16 cellular contexts compared by ENCODE assay signal in the genomic region with DNA sequence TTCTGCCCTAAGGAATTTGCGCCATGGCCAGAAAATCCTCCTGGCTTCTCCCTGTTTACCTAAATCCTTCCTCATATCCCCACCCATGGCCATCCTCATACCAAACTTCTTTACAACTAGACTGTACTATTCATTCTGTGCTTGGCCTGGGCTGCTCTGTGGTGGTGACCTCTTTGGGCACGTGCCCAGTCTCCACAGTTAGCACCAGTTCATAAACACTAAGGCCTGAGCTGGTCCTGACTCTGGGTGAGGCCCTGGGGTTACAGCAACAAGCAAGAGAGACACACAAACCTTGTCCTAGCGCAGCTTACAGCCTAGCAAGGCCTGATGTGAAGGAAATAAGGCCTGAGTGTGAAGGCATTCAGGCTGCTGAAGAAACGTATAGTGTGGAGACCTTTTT. TPM values are rescaled to one million over a fixed set of nuclear protein-coding genes. Genes with fewer than 3 reads are reported as not detected.
DNase-seq lines count a peak whose midpoint lies in the region; ATAC-seq and TF ChIP-seq lines count a peak whose summit lies in the region.
"Had no signal": no experiment of that assay in that cellular context is flagged by ENCODE, and none has a peak within 500 bp of the region (broad histone marks: within the 10 kb centered on the region; RNA-seq: fewer than 3 reads in every experiment).

No MANE protein-coding gene starts in this region.

- CTCF ChIA-PET in MCF 10A (lab: Yijun Ruan, JAX) = interaction anchor here (1.0 kb wide), 1 partner anchor 14 kb away, joined by 3 read pairs; no protein-coding TSS in a partner anchor
- CTCF ChIA-PET in activated CD8-positive, alpha-beta T cell treated with anti-CD3 and anti-CD28 coated beads for 36 hours (lab: Charles Lee) = interaction anchor here (2.3 to 5.5 kb wide), 6 partner anchors 8 to 148 kb away, joined by 17 to 51 read pairs (median 24); a partner anchor contains a TSS

- H3K27me3 ChIP-seq in breast epithelium = no peaks in the 10 kb centered on the region
- H3K27me3 ChIP-seq in testis = no peaks in the 10 kb centered on the region

- WGBS in lower leg skin, 2 donors = 77 to 87% methylated on average over 4 of the region's 4 CpGs
- WGBS in testis, 2 donors = 79 to 94% methylated on average over 4 of the region's 4 CpGs

- TF ChIP-seq CTCF in MCF 10A (IDR thresholded peaks at IDR 0.05; ENCODE audit: unreplicated experiment) = no peak
- no peak for TF ChIP-seq CTCF in breast epithelium (IDR thresholded peaks at IDR 0.05)
- TF ChIP-seq CTCF in activated CD8-positive, alpha-beta T cell treated with anti-CD3 and anti-CD28 coated beads for 36 hours (IDR thresholded peaks at IDR 0.05) = no peak
- TF ChIP-seq CTCF in lower leg skin (IDR thresholded peaks at IDR 0.05) = no peak
- TF ChIP-seq CTCF in testis (IDR thresholded peaks at IDR 0.05) = no peak

- TF ChIP-seq POLR2A in breast epithelium (IDR thresholded peaks at IDR 0.05) (no peak), lower leg skin (IDR thresholded peaks at IDR 0.05) (no peak), testis (IDR thresholded peaks at IDR 0.05) (no peak)

- DNase-seq in MCF 10A (ENCODE audit: unreplicated experiment) = no peak
- no peak for DNase-seq in breast epithelium (ENCODE audit: low spot score in 2 of 2)
- no peak for DNase-seq in activated CD8-positive, alpha-beta T cell treated with anti-CD3 and anti-CD28 coated beads for 36 hours
- DNase-seq in memory B cell (ENCODE audit: low spot score in 2 of 2) = no peak
- DNase-seq in lower leg skin (ENCODE audit: low spot score in 2 of 2) = no peak
- no peak for DNase-seq in SIG-M5 (lab: John Stamatoyannopoulos, UW)
- DNase-seq in testis = no peak
- DNase-seq in NCI-H774 (lab: John Stamatoyannopoulos, UW) = no peak
- DNase-seq: effector CD8-positive, alpha-beta T cell; foreskin melanocyte; NCI-H1092; NCI-H2171 treated with DMSO at 0.1 percent for 48 hours; psoas muscle; WERI-Rb-1 had no signal

- H3K36me3 ChIP-seq in breast epithelium (no peaks in the 10 kb centered on the region), testis (ENCODE audit: low read depth, missing control alignments) (no peaks in the 10 kb centered on the region)

- H3K9me3 Mint-ChIP-seq in MCF 10A (ENCODE audit: unreplicated experiment) (no peaks in the 10 kb centered on the region), memory B cell (no peaks in the 10 kb centered on the region)
- no peaks in the 10 kb centered on the region for H3K9me3 Mint-ChIP-seq in activated CD8-positive, alpha-beta T cell treated with anti-CD3 and anti-CD28 coated beads for 36 hours
- H3K9me3 Mint-ChIP-seq: mesothelial cell of epicardium had no signal

- peaks cover 36% of the 10 kb centered on the region for H3K36me3 Mint-ChIP-seq in MCF 10A (ENCODE audit: insufficient read depth, unreplicated experiment)
- H3K36me3 Mint-ChIP-seq in activated CD8-positive, alpha-beta T cell treated with anti-CD3 and anti-CD28 coated beads for 36 hours (ENCODE audit: low read depth) = peaks cover 10% of the 10 kb centered on the region
- H3K36me3 Mint-ChIP-seq in memory B cell = peaks cover 6% of the 10 kb centered on the region

- H3K4me1 Mint-ChIP-seq in MCF 10A (ENCODE audit: insufficient read depth, unreplicated experiment) = peaks cover 49% of the 10 kb centered on the region
- H3K4me1 Mint-ChIP-seq in activated CD8-positive, alpha-beta T cell treated with anti-CD3 and anti-CD28 coated beads for 36 hours (ENCODE audit: low read depth) = peaks cover 31% of the 10 kb centered on the region
- H3K4me1 Mint-ChIP-seq in memory B cell = peaks cover 38% of the 10 kb centered on the region

- no TSS peak for BruUV-seq in MCF 10A (replicated peaks; lab: Mats Ljungman, UMichigan)

- H3K27me3 Mint-ChIP-seq in MCF 10A (ENCODE audit: insufficient read depth, unreplicated experiment) (no peaks in the 10 kb centered on the region), memory B cell (no peaks in the 10 kb centered on the region)
- H3K27me3 Mint-ChIP-seq in activated CD8-positive, alpha-beta T cell treated with anti-CD3 and anti-CD28 coated beads for 36 hours = no peaks in the 10 kb centered on the region

- peaks cover 0 to 7% of the 10 kb centered on the region in 2 donors for H3K4me1 ChIP-seq in breast epithelium
- peaks cover 11% of the 10 kb centered on the region for H3K4me1 ChIP-seq in testis

- no peak for ATAC-seq in activated CD8-positive, alpha-beta T cell treated with anti-CD3 and anti-CD28 coated beads for 36 hours
- ATAC-seq in memory B cell (ENCODE audit: low read depth) = no peak
- ATAC-seq: psoas muscle had no signal

- no peak overlapping the region for H3K4me3 ChIP-seq in breast epithelium
- H3K4me3 ChIP-seq in lower leg skin (ENCODE audit: low read depth, poor library complexity, severe bottlenecking) = no peak overlapping the region
- H3K4me3 ChIP-seq in testis = no peak overlapping the region
- H3K4me3 ChIP-seq: psoas muscle had no signal

- H3K4me3 Mint-ChIP-seq in MCF 10A (ENCODE audit: unreplicated experiment) (peak overlapping the region; percentile 45), memory B cell (peak overlapping the region; percentile 19)
- H3K4me3 Mint-ChIP-seq in activated CD8-positive, alpha-beta T cell treated with anti-CD3 and anti-CD28 coated beads for 36 hours = no peak overlapping the region
- H3K4me3 Mint-ChIP-seq: mesothelial cell of epicardium had no signal

- H3K27ac Mint-ChIP-seq in MCF 10A (ENCODE audit: low read depth, unreplicated experiment) = peak overlapping the region; percentile 91
- H3K27ac Mint-ChIP-seq in activated CD8-positive, alpha-beta T cell treated with anti-CD3 and anti-CD28 coated beads for 36 hours = peak overlapping the region; percentile 39
- no peak overlapping the region for H3K27ac Mint-ChIP-seq in memory B cell

- H3K9me3 ChIP-seq in breast epithelium (no peaks in the 10 kb centered on the region), testis (no peaks in the 10 kb centered on the region)
- H3K9me3 ChIP-seq: psoas muscle had no signal

- POLR2A ChIA-PET in MCF 10A (lab: Yijun Ruan, JAX) = interaction anchor here (1.0 to 6.7 kb wide), 4 partner anchors 16 to 124 kb away, joined by 3 to 65 read pairs (median 28); a partner anchor contains a TSS
- POLR2A ChIA-PET in activated CD8-positive, alpha-beta T cell treated with anti-CD3 and anti-CD28 coated beads for 36 hours (lab: Charles Lee) = interaction anchor here (0.6 to 5.6 kb wide), 3 partner anchors 8 to 16 kb away, joined by 5 to 58 read pairs (median 30); a partner anchor contains a TSS

- H3K27ac ChIP-seq in breast epithelium (no peak overlapping the region), testis (no peak overlapping the region)
- H3K27ac ChIP-seq: psoas muscle, WERI-Rb-1 had no signal

- intact Hi-C loops in MCF 10A (cut with micrococcal nuclease) = no loop called here
- intact Hi-C loops in breast epithelium (cut with DNase I; ENCODE audit: low total_unique reads) = no loop called here
- intact Hi-C loops in activated CD8-positive, alpha-beta T cell treated with anti-CD3 and anti-CD28 coated beads for 36 hours (cut with micrococcal nuclease) = loop anchor here (5.0 kb wide), 2 partner anchors 130 to 145 kb away; a partner anchor contains a TSS
- intact Hi-C loops in lower leg skin (cut with DNase I; ENCODE audit: low total_unique reads) = no loop called here
- intact Hi-C loops in testis (cut with DNase I; ENCODE audit: low total_unique reads) = no loop called here

RNA-seq across cellular contexts. Expression of a gene that starts 3.1 kb away (rescaled TPM):
- total RNA-seq in MCF 10A (2022) (65.7 and 74.8 TPM in 2 replicates), breast epithelium (10 to 100 TPM; 34.7 to 45.8 (median 38.3) TPM), lower leg skin (10 to 100 TPM; 62.4 to 77.9 (median 67.8) TPM), testis (100 to 1,000 TPM; 100 to 101 TPM)
- 10 to 100 TPM; 58.1 to 62.3 TPM for total RNA-seq in activated CD8-positive, alpha-beta T cell treated with anti-CD3 and anti-CD28 coated beads for 36 hours
- 76.5 TPM for polyA plus RNA-seq in testis (ENCODE audit: insufficient read depth, low read depth, low replicate concordance)

RNA-seq across cellular contexts. Expression of a gene that starts 16.0 kb away (rescaled TPM):
- total RNA-seq in MCF 10A (2022) = 26.5 and 37.7 TPM in 2 replicates
- 10 to 100 TPM; 36.0 to 52.0 (median 40.6) TPM for total RNA-seq in breast epithelium
- 10 to 100 TPM; 17.5 TPM for total RNA-seq in activated CD8-positive, alpha-beta T cell treated with anti-CD3 and anti-CD28 coated beads for 36 hours
- total RNA-seq in lower leg skin = 10 to 100 TPM; 23.4 to 44.5 (median 34.8) TPM
- total RNA-seq in testis = 10 to 100 TPM; 60.0 to 63.1 TPM
- 76.7 TPM for polyA plus RNA-seq in testis (ENCODE audit: insufficient read depth, low read depth, low replicate concordance)

RNA-seq across cellular contexts. Expression of a gene that starts 16.7 kb away (rescaled TPM):
- total RNA-seq in MCF 10A (2022) (71.4 and 79.7 TPM in 2 replicates), breast epithelium (10 to 100 TPM; 50.1 to 65.1 (median 60.6) TPM), lower leg skin (10 to 100 TPM; 62.4 to 70.8 (median 65.7) TPM), testis (10 to 100 TPM; 69.6 to 78.7 TPM)
- total RNA-seq in activated CD8-positive, alpha-beta T cell treated with anti-CD3 and anti-CD28 coated beads for 36 hours = 100 to 1,000 TPM; 129 to 135 TPM
- 54.2 TPM for polyA plus RNA-seq in testis (ENCODE audit: insufficient read depth, low read depth, low replicate concordance)

RNA-seq across cellular contexts. Expression of a gene that starts 32.3 kb away (rescaled TPM):
- total RNA-seq in MCF 10A (2022) (not detected in 2 replicates), breast epithelium (under 1 TPM in 2 of 3 donors, not detected in 1; 0.29 to 0.33 TPM), lower leg skin (1 to 10 TPM in 1 of 4 donors, not detected in 3; 1.1 TPM), testis (1 to 10 TPM; 2.5 to 5.7 TPM)
- total RNA-seq in activated CD8-positive, alpha-beta T cell treated with anti-CD3 and anti-CD28 coated beads for 36 hours = under 1 TPM; 0.18 to 0.27 TPM
- 0.86 TPM for polyA plus RNA-seq in testis (ENCODE audit: insufficient read depth, low read depth, low replicate concordance)
- total RNA-seq: temporal lobe had no signal
